In genomic region chr10:102868976-102869289, GRCh38 we compare ENCODE assay signal across 9 cellular contexts. TPM values are rescaled to one million over a fixed set of nuclear protein-coding genes. Genes with fewer than 3 reads are reported as not detected.
A peak's percentile ranks its signal among the peaks of the same experiment; 100 is the strongest.
DNase-seq lines count a peak whose midpoint lies in the region; ATAC-seq, FAIRE-seq and TF ChIP-seq lines count a peak whose summit lies in the region.
"Had no signal": no experiment of that assay in that cellular context is flagged by ENCODE, and none has a peak within 500 bp of the region (broad histone marks: within the 10 kb centered on the region; RNA-seq: fewer than 3 reads in every experiment).

No MANE protein-coding gene starts in this region.

- WGBS in lower leg skin, 2 donors, result 13 to 20% methylated on average over 6 of the region's 6 CpGs
- 35 to 39% methylated on average over 6 of the region's 6 CpGs for WGBS in upper lobe of left lung, 2 donors

- peak overlapping the region; percentile 88 for H3K4me2 ChIP-seq in astrocyte (ENCODE audit: low read length)

- H3K36me3 Mint-ChIP-seq in MCF 10A (ENCODE audit: insufficient read depth, unreplicated experiment), result peaks cover 10% of the 10 kb centered on the region
- H3K36me3 Mint-ChIP-seq in astrocyte (ENCODE audit: low read depth, unreplicated experiment), result peaks cover 2% of the 10 kb centered on the region

- H3K27ac Mint-ChIP-seq in MCF 10A (ENCODE audit: low read depth, unreplicated experiment), result no peak overlapping the region
- peak overlapping the region; percentile 16 for H3K27ac Mint-ChIP-seq in astrocyte (ENCODE audit: unreplicated experiment)

- POLR2A ChIA-PET in MCF 10A (lab: Yijun Ruan, JAX), result interaction anchor here (0.7 kb wide), 2 partner anchors 18 to 133 kb away, joined by 3 read pairs; no protein-coding TSS in a partner anchor

- H3K36me3 ChIP-seq in breast epithelium (no peaks in the 10 kb centered on the region), astrocyte (ENCODE audit: insufficient read depth, low read length) (no peaks in the 10 kb centered on the region), upper lobe of left lung (peaks cover 0 to 4% (median 1%) of the 10 kb centered on the region in 4 donors)

- H3K4me3 Mint-ChIP-seq in MCF 10A (ENCODE audit: unreplicated experiment), result no peak overlapping the region
- H3K4me3 Mint-ChIP-seq in astrocyte (ENCODE audit: unreplicated experiment), result peak overlapping the region; percentile 77

- TF ChIP-seq POLR2A in breast epithelium (IDR thresholded peaks at IDR 0.05) (no peak), lower leg skin (IDR thresholded peaks at IDR 0.05) (no peak), upper lobe of left lung (IDR thresholded peaks at IDR 0.05) (no peak)

- intact Hi-C loops in breast epithelium (cut with DNase I; ENCODE audit: low total_unique reads) (no loop called here), MCF 10A (cut with micrococcal nuclease) (no loop called here), lower leg skin (cut with DNase I; ENCODE audit: low total_unique reads) (no loop called here)

- H3K9me3 ChIP-seq in breast epithelium (no peaks in the 10 kb centered on the region), astrocyte (ENCODE audit: insufficient read depth, low read depth, low read length) (no peaks in the 10 kb centered on the region), upper lobe of left lung (no peaks in the 10 kb centered on the region)

- H3K4me1 ChIP-seq in breast epithelium (no peaks in the 10 kb centered on the region), astrocyte (ENCODE audit: insufficient read depth, low read length) (peaks cover 6% of the 10 kb centered on the region), upper lobe of left lung (peaks cover 4 to 15% (median 11%) of the 10 kb centered on the region in 4 donors)

- DNase-seq in breast epithelium (ENCODE audit: low spot score in 2 of 2) (no peak), MCF 10A (ENCODE audit: unreplicated experiment) (no peak), astrocyte (ENCODE audit: low read depth) (no peak), lower leg skin (ENCODE audit: low spot score in 2 of 2) (no peak), upper lobe of left lung (no peak), NCI-H1417 treated with DMSO at 0.1 percent for 48 hours (lab: John Stamatoyannopoulos, UW) (no peak), mucosa of gallbladder (ENCODE audit: low spot score) (no peak), SIG-M5 treated with dmso at 0.1 percent for 504 hours (lab: John Stamatoyannopoulos, UW; ENCODE audit: unreplicated experiment) (no peak)
- DNase-seq: NCI-H1048 had no signal

- TF ChIP-seq EP300 in upper lobe of left lung (IDR thresholded peaks at IDR 0.05), result no peak

- H3K79me2 ChIP-seq in astrocyte (ENCODE audit: insufficient read depth, low read length), result no peaks in the 10 kb centered on the region

- H3K27ac ChIP-seq in breast epithelium (peak overlapping the region in 1 of 2 donors; percentile 65), astrocyte (ENCODE audit: low read depth, low read length) (no peak overlapping the region), upper lobe of left lung (peak overlapping the region in 2 of 4 donors; percentile 38 to 64)

- H3K27me3 Mint-ChIP-seq in MCF 10A (ENCODE audit: insufficient read depth, unreplicated experiment), result no peaks in the 10 kb centered on the region
- peaks cover 8% of the 10 kb centered on the region for H3K27me3 Mint-ChIP-seq in astrocyte (ENCODE audit: low read depth, unreplicated experiment)

- TF ChIP-seq CTCF in breast epithelium (IDR thresholded peaks at IDR 0.05) (no peak), MCF 10A (IDR thresholded peaks at IDR 0.05; ENCODE audit: unreplicated experiment) (no peak), astrocyte (IDR thresholded peaks at IDR 0.05; ENCODE audit: insufficient read depth, low read depth, low read length) (no peak), lower leg skin (IDR thresholded peaks at IDR 0.05) (no peak), upper lobe of left lung (IDR thresholded peaks at IDR 0.05) (no peak)

- ATAC-seq in upper lobe of left lung (ENCODE audit: low FRiP score in 2 of 2), result no peak

- FAIRE-seq in astrocyte (lab: Jason Lieb, UNC), result no peak

- H4K20me1 ChIP-seq in astrocyte (ENCODE audit: insufficient read depth, low read length), result no peaks in the 10 kb centered on the region

- H2AFZ ChIP-seq in astrocyte (ENCODE audit: low read depth, low read length), result peak overlapping the region; percentile 72

- CTCF ChIA-PET in MCF 10A (lab: Yijun Ruan, JAX), result no interaction called here

- H3K9me3 Mint-ChIP-seq in MCF 10A (ENCODE audit: unreplicated experiment), result no peaks in the 10 kb centered on the region
- H3K9me3 Mint-ChIP-seq in astrocyte (ENCODE audit: unreplicated experiment), result no peaks in the 10 kb centered on the region

- H3K4me1 Mint-ChIP-seq in MCF 10A (ENCODE audit: insufficient read depth, unreplicated experiment) (no peaks in the 10 kb centered on the region), astrocyte (ENCODE audit: low read depth, unreplicated experiment) (peaks cover 2% of the 10 kb centered on the region)

- H3K9ac ChIP-seq in astrocyte (ENCODE audit: low read length), result peak overlapping the region; percentile 62

- no peaks in the 10 kb centered on the region for H3K27me3 ChIP-seq in breast epithelium
- no peaks in the 10 kb centered on the region for H3K27me3 ChIP-seq in astrocyte (ENCODE audit: insufficient read depth, low read length)
- H3K27me3 ChIP-seq in upper lobe of left lung, result no peaks in the 10 kb centered on the region

- no TSS peak for BruUV-seq in MCF 10A (replicated peaks; lab: Mats Ljungman, UMichigan)

- H3K4me3 ChIP-seq in breast epithelium, result peak overlapping the region; percentile 46 to 74 (median 63)
- H3K4me3 ChIP-seq in astrocyte (ENCODE audit: insufficient read depth, low read depth, low read length), result peak overlapping the region; percentile 54
- H3K4me3 ChIP-seq in lower leg skin (ENCODE audit: low read depth, poor library complexity, severe bottlenecking), result peak overlapping the region; percentile 26
- peak overlapping the region in 3 of 4 donors; percentile 47 to 64 (median 62) for H3K4me3 ChIP-seq in upper lobe of left lung

RNA-seq across cellular contexts. Expression of gene AS3MT, which starts 0.3 kb away (rescaled TPM):
- 1 to 10 TPM; 3.7 to 5.6 (median 5.2) TPM for total RNA-seq in breast epithelium
- total RNA-seq in MCF 10A (2022), result 0.25 and 0.26 TPM in 2 replicates
- 0.34 and 0.64 TPM in 2 replicates for total RNA-seq in astrocyte
- 1 to 10 TPM; 1.8 to 5.1 (median 3.9) TPM for total RNA-seq in lower leg skin
- total RNA-seq in upper lobe of left lung, result 1 to 10 TPM; 1.7 to 4.9 (median 2.3) TPM
- total RNA-seq in mucosa of gallbladder, result 5.4 TPM

RNA-seq across cellular contexts. Expression of gene BORCS7, which starts 14.9 kb away (rescaled TPM):
- 10 to 100 TPM; 44.8 to 73.5 (median 61.0) TPM for total RNA-seq in breast epithelium
- 13.1 and 18.0 TPM in 2 replicates for total RNA-seq in MCF 10A (2022)
- total RNA-seq in astrocyte, result 10.9 and 11.3 TPM in 2 replicates
- total RNA-seq in lower leg skin, result 10 to 100 TPM; 11.7 to 34.5 (median 24.9) TPM
- 10 to 100 TPM; 10.5 to 43.4 (median 23.0) TPM for total RNA-seq in upper lobe of left lung
- total RNA-seq in mucosa of gallbladder, result 29.8 TPM

RNA-seq across cellular contexts. Expression of gene CYP17A1, which starts 31.7 kb away (rescaled TPM):
- total RNA-seq in breast epithelium, result not detected
- not detected in 2 replicates for total RNA-seq in MCF 10A (2022)
- not detected in 2 replicates for total RNA-seq in astrocyte
- under 1 TPM in 1 of 4 donors, not detected in 3; 0.26 TPM for total RNA-seq in lower leg skin
- total RNA-seq in upper lobe of left lung, result 1 to 10 TPM in 5 of 6 donors, not detected in 1; 1.2 to 6.3 (median 2.1) TPM
- 7.3 TPM for total RNA-seq in mucosa of gallbladder

RNA-seq across cellular contexts. Expression of gene CNNM2, which starts 49.2 kb away (rescaled TPM):
- total RNA-seq in breast epithelium, result 1 to 10 TPM; 6.4 to 7.2 (median 6.7) TPM
- 5.6 and 7.4 TPM in 2 replicates for total RNA-seq in MCF 10A (2022)
- 9.9 and 10.6 TPM in 2 replicates for total RNA-seq in astrocyte
- total RNA-seq in lower leg skin, result 10 to 100 TPM in 3 of 4 donors, 1 to 10 TPM in 1; 9.6 to 21.9 (median 14.5) TPM
- 10 to 100 TPM in 4 of 6 donors, 1 to 10 TPM in 2; 6.4 to 33.5 (median 11.7) TPM for total RNA-seq in upper lobe of left lung
- 33.0 TPM for total RNA-seq in mucosa of gallbladder
